ENCODE assay signal across 5 cellular contexts in the genomic region with DNA sequence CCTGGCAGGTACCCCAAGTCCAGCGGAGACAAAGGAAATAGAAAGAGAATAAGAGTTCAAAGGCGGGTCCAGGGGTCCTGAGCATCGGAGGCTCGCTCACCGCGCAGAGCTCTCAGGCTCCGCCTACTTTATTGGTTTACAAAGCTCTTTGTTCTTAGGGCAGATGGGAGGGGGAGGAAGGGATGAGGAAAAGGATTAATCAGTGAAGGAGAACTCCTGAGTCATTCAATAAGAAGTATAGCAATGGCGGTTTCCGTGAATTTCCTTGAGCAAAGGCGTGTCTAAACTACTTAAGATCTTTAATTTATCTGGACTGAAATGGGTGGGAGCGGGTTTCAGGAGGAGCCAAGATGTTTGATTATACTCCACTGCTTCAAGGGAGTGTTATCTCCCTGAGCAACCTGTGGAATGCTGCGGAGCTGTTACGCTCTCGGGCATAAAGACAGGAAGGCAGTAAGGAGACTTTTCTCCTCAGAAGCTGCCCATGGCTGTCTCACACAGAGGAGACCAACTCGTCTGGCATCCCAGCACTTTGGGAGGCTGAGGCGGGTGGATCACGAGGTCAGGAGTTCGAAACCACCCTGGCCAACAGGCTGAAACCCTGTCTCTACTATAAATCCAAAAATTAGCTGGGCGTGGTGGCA. TPM values are rescaled to one million over a fixed set of nuclear protein-coding genes. Genes with fewer than 3 reads are reported as not detected.
"Had no signal": no experiment of that assay in that cellular context is flagged by ENCODE, and none has a peak within 500 bp of the region (broad histone marks: within the 10 kb centered on the region; RNA-seq: fewer than 3 reads in every experiment).

No MANE protein-coding gene starts in this region.

RNA-seq across cellular contexts. Expression of gene ABCA13, which starts 29.8 kb away (rescaled TPM):
- total RNA-seq: activated CD4-positive, alpha-beta T cell treated with anti-CD3 and anti-CD28 coated beads, Interleukin-2, amount 10 ng/mL, durations not matched to agents 24 days and 14 days; activated CD8-positive, alpha-beta T cell treated with anti-CD3 and anti-CD28 coated beads for 36 hours; activated T-helper 17 cell treated with anti-CD3 and anti-CD28 coated beads, Interleukin-2, amount 50 U/mL, for 72 hours; left ventricle myocardium inferior; right atrium auricular region had no signal
